In the genomic region with DNA sequence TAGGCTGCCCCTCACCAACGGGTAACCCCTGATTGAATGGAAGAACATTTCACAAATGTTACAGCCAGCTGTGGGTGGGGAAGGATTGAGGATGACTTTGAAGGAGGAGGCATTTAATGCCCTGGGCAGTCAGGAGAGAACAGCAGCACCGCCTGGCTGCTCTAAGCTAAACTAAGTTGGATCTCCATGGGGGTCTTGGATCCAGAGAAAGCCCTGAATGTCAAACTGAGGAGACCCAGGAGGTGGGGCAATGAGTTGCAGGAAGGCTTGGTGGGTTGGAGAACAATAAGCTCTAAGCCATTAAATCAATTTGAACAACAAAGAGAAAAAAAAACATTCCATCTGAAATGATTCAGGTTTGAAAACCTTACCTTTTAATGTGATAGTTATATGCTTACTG, we compare ENCODE assay signal across 18 cellular contexts. TPM values are rescaled to one million over a fixed set of nuclear protein-coding genes. Genes with fewer than 3 reads are reported as not detected.
"Had no signal": no experiment of that assay in that cellular context is flagged by ENCODE, and none has a peak within 500 bp of the region (broad histone marks: within the 10 kb centered on the region; RNA-seq: fewer than 3 reads in every experiment).

No MANE protein-coding gene starts in this region.

- DNase-seq: activated CD4-positive, alpha-beta T cell treated with anti-CD3 and anti-CD28 coated beads for 48 hours; activated CD4-positive, CD25-positive, alpha-beta regulatory T cell; activated CD8-positive, alpha-beta T cell treated with anti-CD3 and anti-CD28 coated beads for 36 hours; activated naive CD4-positive, alpha-beta T cell treated with anti-CD3 and anti-CD28 coated beads for 36 hours; activated T-cell treated with anti-CD3 and anti-CD28 coated beads, Interleukin-2, amount 50 U/mL, for 1 hour; aorta; brain microvascular endothelial cell; central memory CD4-positive, alpha-beta T cell; colonic mucosa; erythroblast; foreskin melanocyte; glutamatergic neuron; hippocampal formation; left cardiac atrium; right cardiac atrium had no signal

- H3K27me3 Mint-ChIP-seq: activated CD8-positive, alpha-beta T cell treated with anti-CD3 and anti-CD28 coated beads for 36 hours; natural killer cell treated with Interleukin-12 subunit alpha and Interleukin-12 subunit beta and Interleukin-15 and Interleukin-18, amount 100 ng/mL, for 72 hours; stimulated activated naive CD8-positive, alpha-beta T cell treated with anti-CD3 and anti-CD28 coated beads, Interleukin-15, Interleukin-2, amounts not matched to agents 100 ng/mL and 50 ng/mL, for 24 hours had no signal

- ATAC-seq: activated CD8-positive, alpha-beta T cell treated with anti-CD3 and anti-CD28 coated beads for 36 hours; left cardiac atrium; natural killer cell treated with Interleukin-12 subunit alpha and Interleukin-12 subunit beta and Interleukin-15 and Interleukin-18, amount 100 ng/mL, for 72 hours; right cardiac atrium had no signal

- H3K9me3 Mint-ChIP-seq: activated CD8-positive, alpha-beta T cell treated with anti-CD3 and anti-CD28 coated beads for 36 hours; activated naive CD4-positive, alpha-beta T cell treated with anti-CD3 and anti-CD28 coated beads for 36 hours; natural killer cell treated with Interleukin-12 subunit alpha and Interleukin-12 subunit beta and Interleukin-15 and Interleukin-18, amount 100 ng/mL, for 72 hours; stimulated activated naive CD8-positive, alpha-beta T cell treated with anti-CD3 and anti-CD28 coated beads, Interleukin-15, Interleukin-2, amounts not matched to agents 100 ng/mL and 50 ng/mL, for 24 hours; T-helper 2 cell treated with Interferon-gamma antibody and Interleukin-4, amounts not matched to agents 5 μg/mL and 100 μg/mL, for 36 hours had no signal

- H3K27ac Mint-ChIP-seq: activated CD8-positive, alpha-beta T cell treated with anti-CD3 and anti-CD28 coated beads for 36 hours; activated naive CD4-positive, alpha-beta T cell treated with anti-CD3 and anti-CD28 coated beads for 36 hours; stimulated activated naive CD8-positive, alpha-beta T cell treated with anti-CD3 and anti-CD28 coated beads, Interleukin-15, Interleukin-2, amounts not matched to agents 100 ng/mL and 50 ng/mL, for 24 hours; T-helper 2 cell treated with Interferon-gamma antibody and Interleukin-4, amounts not matched to agents 5 μg/mL and 100 μg/mL, for 36 hours had no signal

- H3K4me3 Mint-ChIP-seq: activated CD8-positive, alpha-beta T cell treated with anti-CD3 and anti-CD28 coated beads for 36 hours; activated naive CD4-positive, alpha-beta T cell treated with anti-CD3 and anti-CD28 coated beads for 36 hours; natural killer cell treated with Interleukin-12 subunit alpha and Interleukin-12 subunit beta and Interleukin-15 and Interleukin-18, amount 100 ng/mL, for 72 hours; stimulated activated naive CD8-positive, alpha-beta T cell treated with anti-CD3 and anti-CD28 coated beads, Interleukin-15, Interleukin-2, amounts not matched to agents 100 ng/mL and 50 ng/mL, for 24 hours; T-helper 2 cell treated with Interferon-gamma antibody and Interleukin-4, amounts not matched to agents 5 μg/mL and 100 μg/mL, for 36 hours had no signal

RNA-seq across cellular contexts. Expression of gene HAO1, which starts 43.9 kb away (rescaled TPM):
- polyA plus RNA-seq: aorta, right cardiac atrium had no signal
